ENCODE assay signal across 19 cellular contexts in the genomic region with DNA sequence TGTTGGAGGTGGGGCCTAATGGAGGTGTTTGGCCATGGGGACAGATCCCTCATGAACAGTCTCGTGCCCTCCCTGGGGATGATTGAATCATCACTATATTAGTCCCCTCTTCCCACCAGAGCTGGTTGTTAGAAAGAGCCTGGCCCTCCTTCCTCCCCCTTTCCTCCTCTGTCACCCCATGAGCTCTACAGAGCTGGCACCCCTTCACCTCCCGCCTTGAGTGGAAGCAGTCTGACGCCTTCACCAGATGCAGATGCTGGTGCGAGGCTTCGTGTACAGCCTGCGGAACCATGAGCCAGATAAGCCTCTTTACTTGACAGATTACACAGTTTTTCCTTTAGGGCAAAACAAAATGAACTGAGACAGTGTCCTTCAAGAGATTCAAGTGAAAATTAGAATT.
DNase-seq lines count a peak whose midpoint lies in the region; ATAC-seq and TF ChIP-seq lines count a peak whose summit lies in the region.
"Had no signal": no experiment of that assay in that cellular context is flagged by ENCODE, and none has a peak within 500 bp of the region (broad histone marks: within the 10 kb centered on the region; RNA-seq: fewer than 3 reads in every experiment).

No MANE protein-coding gene starts in this region.

- peak; percentile 34 for DNase-seq in activated T-cell treated with anti-CD3 and anti-CD28 coated beads, Interleukin-2, amount 50 U/mL, for 24 hours
- no peak for DNase-seq in activated T-cell treated with anti-CD3 and anti-CD28 coated beads, Interleukin-2, amount 50 U/mL, for 1 hour
- no peak for DNase-seq in IMR-90
- no peak for DNase-seq in neural crest cell (ENCODE audit: low read depth, low spot score)
- no peak for DNase-seq in esophagus squamous epithelium (lab: John Stamatoyannopoulos, UW)
- DNase-seq in NCI-H2029 treated with DMSO at 0.1 percent for 48 hours (lab: John Stamatoyannopoulos, UW) = no peak
- DNase-seq: activated T-cell treated with anti-CD3 and anti-CD28 coated beads, Interleukin-2, amount 50 U/mL, for 4 hours; amygdala; cerebellar nuclear complex; endodermal cell; H9; head of caudate nucleus; KG1; NCI-H526; posterior cingulate gyrus; Right ventricle myocardium superior; stimulated activated CD4-positive, alpha-beta T cell treated with anti-CD3 and anti-CD28 coated beads, Interleukin-2, amount 100 ng/mL, for 48 hours had no signal

- H3K4me1 ChIP-seq in IMR-90 (ENCODE audit: control insufficient read depth, insufficient read depth, low read length) (peaks cover 26% of the 10 kb centered on the region), esophagus squamous epithelium (peaks cover 0 to 46% (median 27%) of the 10 kb centered on the region in 3 donors)

- H3K4me3 ChIP-seq in IMR-90 (ENCODE audit: insufficient read depth, low read depth, low read length) (no peak overlapping the region), esophagus squamous epithelium (no peak overlapping the region)

- H3K9me3 ChIP-seq in IMR-90 (ENCODE audit: control insufficient read depth, insufficient read depth, low read length) = no peaks in the 10 kb centered on the region
- no peaks in the 10 kb centered on the region for H3K9me3 ChIP-seq in esophagus squamous epithelium

- H3K18ac ChIP-seq in IMR-90 (ENCODE audit: low read depth, low read length) = peak overlapping the region; percentile 91

- H3K27ac ChIP-seq in IMR-90 (ENCODE audit: insufficient read depth, low read length) = peak overlapping the region; percentile 83
- H3K27ac ChIP-seq in esophagus squamous epithelium = no peak overlapping the region

- in situ Hi-C loops in IMR-90 (cut with MboI; ENCODE audit: low sequenced_read_pairs) = no loop called here

- dilution Hi-C loops in IMR-90 (cut with HindIII; ENCODE audit: low sequenced_read_pairs, unreplicated experiment) = no loop called here

- peak overlapping the region; percentile 91 for H4K5ac ChIP-seq in IMR-90 (ENCODE audit: low read depth, low read length)

- H4K20me1 ChIP-seq in IMR-90 (ENCODE audit: insufficient read depth, low read length) = no peaks in the 10 kb centered on the region

- no peaks in the 10 kb centered on the region for H3K79me1 ChIP-seq in IMR-90 (ENCODE audit: low read depth in 1 of 2, low read length in 2 of 2)

- H2BK5ac ChIP-seq in IMR-90 (ENCODE audit: low read depth, low read length, poor library complexity, severe bottlenecking) = peak overlapping the region; percentile 87

- no peak overlapping the region for H2AK9ac ChIP-seq in IMR-90 (replicated peaks; ENCODE audit: low read depth, low read length, poor library complexity)

- peak overlapping the region; percentile 61 for H4K91ac ChIP-seq in IMR-90 (ENCODE audit: insufficient read depth, low read depth, low read length)

- H3K9me3 Mint-ChIP-seq in activated T-cell treated with anti-CD3 and anti-CD28 coated beads, Interleukin-2, amount 50 U/mL, for 24 hours = no peaks in the 10 kb centered on the region
- no peaks in the 10 kb centered on the region for H3K9me3 Mint-ChIP-seq in activated naive CD8-positive, alpha-beta T cell (ENCODE audit: low read depth)
- no peaks in the 10 kb centered on the region for H3K9me3 Mint-ChIP-seq in neural crest cell
- H3K9me3 Mint-ChIP-seq: activated T-cell treated with anti-CD3 and anti-CD28 coated beads, Interleukin-2, amount 50 U/mL, for 4 hours; endodermal cell; H9 had no signal

- peaks cover 14% of the 10 kb centered on the region for H3K9me1 ChIP-seq in IMR-90 (ENCODE audit: insufficient read depth, low read length)

- peak overlapping the region; percentile 93 for H2AK5ac ChIP-seq in IMR-90 (ENCODE audit: low read depth, low read length)

- H3K4me1 Mint-ChIP-seq in activated T-cell treated with anti-CD3 and anti-CD28 coated beads, Interleukin-2, amount 50 U/mL, for 24 hours (ENCODE audit: low read depth) = peaks cover 89% of the 10 kb centered on the region
- peaks cover 79% of the 10 kb centered on the region for H3K4me1 Mint-ChIP-seq in activated naive CD8-positive, alpha-beta T cell (ENCODE audit: low read depth)
- peaks cover 8% of the 10 kb centered on the region for H3K4me1 Mint-ChIP-seq in neural crest cell

- H4K8ac ChIP-seq in IMR-90 (ENCODE audit: low read depth in 2 of 2, low read length in 2 of 2) = peak overlapping the region; percentile 21 to 60; a peak in 2 of 4 replicates

- H3K56ac ChIP-seq in IMR-90 (ENCODE audit: extremely low read depth, insufficient read depth, low read length) = no peak overlapping the region

- POLR2A ChIA-PET in IMR-90 (lab: Charles Lee; ENCODE audit: unreplicated experiment) = no interaction called here

- ATAC-seq in IMR-90 (ENCODE audit: low read depth) (no peak), GM18498 (IDR thresholded peaks at IDR 0.05; ENCODE audit: unreplicated experiment) (no peak)
- ATAC-seq: activated T-cell treated with anti-CD3 and anti-CD28 coated beads, Interleukin-2, amount 50 U/mL, for 4 hours had no signal

- H3K36me3 ChIP-seq in IMR-90 (ENCODE audit: control insufficient read depth, insufficient read depth, low read length) (no peaks in the 10 kb centered on the region), esophagus squamous epithelium (no peaks in the 10 kb centered on the region)

- no peak overlapping the region for H3K4me3 Mint-ChIP-seq in activated T-cell treated with anti-CD3 and anti-CD28 coated beads, Interleukin-2, amount 50 U/mL, for 24 hours
- peak overlapping the region; percentile 18 for H3K4me3 Mint-ChIP-seq in activated naive CD8-positive, alpha-beta T cell
- no peak overlapping the region for H3K4me3 Mint-ChIP-seq in neural crest cell
- H3K4me3 Mint-ChIP-seq: endodermal cell, H9 had no signal

- peak overlapping the region; percentile 86 for H3K4ac ChIP-seq in IMR-90 (ENCODE audit: low read depth, low read length)

- no peak overlapping the region for H3K4me2 ChIP-seq in IMR-90 (ENCODE audit: low read depth, low read length)

- BruUV-seq in IMR-90 (replicated peaks; lab: Mats Ljungman, UMichigan) = no TSS peak

- H2AFZ ChIP-seq in IMR-90 (replicated peaks; ENCODE audit: low read length, poor library complexity) = peak overlapping the region; percentile 45

- no peaks in the 10 kb centered on the region for H3K27me3 ChIP-seq in IMR-90 (ENCODE audit: control insufficient read depth, insufficient read depth, low read length)
- H3K27me3 ChIP-seq in esophagus squamous epithelium = no peaks in the 10 kb centered on the region

- peak overlapping the region; percentile 92 for H2BK20ac ChIP-seq in IMR-90 (ENCODE audit: low read depth, low read length)

- peak overlapping the region; percentile 87 for H3K27ac Mint-ChIP-seq in activated T-cell treated with anti-CD3 and anti-CD28 coated beads, Interleukin-2, amount 50 U/mL, for 24 hours
- peak overlapping the region; percentile 93 for H3K27ac Mint-ChIP-seq in activated naive CD8-positive, alpha-beta T cell
- H3K27ac Mint-ChIP-seq in neural crest cell (ENCODE audit: unreplicated experiment) = peak overlapping the region; percentile 52
- H3K27ac Mint-ChIP-seq: endodermal cell, H9 had no signal

- no peaks in the 10 kb centered on the region for H3K36me3 Mint-ChIP-seq in activated T-cell treated with anti-CD3 and anti-CD28 coated beads, Interleukin-2, amount 50 U/mL, for 24 hours (ENCODE audit: low read depth)
- no peaks in the 10 kb centered on the region for H3K36me3 Mint-ChIP-seq in activated naive CD8-positive, alpha-beta T cell
- no peaks in the 10 kb centered on the region for H3K36me3 Mint-ChIP-seq in neural crest cell (ENCODE audit: low read depth)

- H3K14ac ChIP-seq in IMR-90 (replicated peaks; ENCODE audit: low read depth, low read length) = peak overlapping the region; percentile 60; the same call in 1 of the 2 replicates

- TF ChIP-seq RAD21 in IMR-90 (IDR thresholded peaks at IDR 0.05; ENCODE audit: low read length) = no peak

- TF ChIP-seq CTCF in IMR-90 (conservative IDR thresholded peaks at IDR 0.05; ENCODE audit: low read depth, low read length) (no peak), neural crest cell (conservative IDR thresholded peaks at IDR 0.05) (no peak), esophagus squamous epithelium (IDR thresholded peaks at IDR 0.05) (no peak)

- H3K27me3 Mint-ChIP-seq in activated T-cell treated with anti-CD3 and anti-CD28 coated beads, Interleukin-2, amount 50 U/mL, for 24 hours = no peaks in the 10 kb centered on the region
- H3K27me3 Mint-ChIP-seq in activated naive CD8-positive, alpha-beta T cell = no peaks in the 10 kb centered on the region
- H3K27me3 Mint-ChIP-seq in neural crest cell (ENCODE audit: low read depth) = no peaks in the 10 kb centered on the region

- H3K9ac ChIP-seq in IMR-90 (ENCODE audit: low read depth, low read length) = no peak overlapping the region

- intact Hi-C loops in IMR-90 (cut with micrococcal nuclease) (loop anchor here (5.0 kb wide), 2 partner anchors 233 to 288 kb away; no protein-coding TSS in a partner anchor), esophagus squamous epithelium (cut with DNase I) (no loop called here)

- H3K23ac ChIP-seq in IMR-90 (ENCODE audit: low read depth, low read length) = 0 out of 2 replicates have a peak overlapping the region, but pooled peaks have one; percentile 40

- 100% methylated on average over 1 of the region's 6 CpGs; no CpG with 5 or more reads in 1 of the 2 experiments for WGBS in IMR-90 (ENCODE audit: extremely low coverage in 2 of 2, insufficient read length in 1 of 2), 2 experiments
- WGBS in esophagus squamous epithelium, 2 donors = 83 to 86% methylated on average over 6 of the region's 6 CpGs

- CTCF ChIA-PET in IMR-90 (lab: Yijun Ruan, JAX) = interaction anchor here (1.7 kb wide), 1 partner anchor 60 kb away, joined by 3 read pairs; no protein-coding TSS in a partner anchor

- TF ChIP-seq POLR2A in IMR-90 (IDR thresholded peaks at IDR 0.05; ENCODE audit: low read depth, low read length) (no peak), esophagus squamous epithelium (IDR thresholded peaks at IDR 0.05) (no peak)

- peak overlapping the region; percentile 88 for H2BK120ac ChIP-seq in IMR-90 (ENCODE audit: low read depth, low read length)

- H2BK15ac ChIP-seq in IMR-90 (ENCODE audit: low read depth, low read length) = peak overlapping the region; percentile 99; the same call in 2 of the 3 replicates

TF ChIP-seq in IMR-90, 13 proteins besides CTCF, POLR2A, EP300 and RAD21 (continues in another document):
- TF ChIP-seq USF2 (IDR thresholded peaks at IDR 0.05; ENCODE audit: low read depth, low read length) = no peak
- TF ChIP-seq CHD1 (IDR thresholded peaks at IDR 0.05; ENCODE audit: low read depth, low read length) = no peak
- no peak for TF ChIP-seq BHLHE40 (IDR thresholded peaks at IDR 0.05; ENCODE audit: low read depth, low read length)
- TF ChIP-seq FOS (IDR thresholded peaks at IDR 0.05; ENCODE audit: low read depth, low read length) = no peak
- no peak for TF ChIP-seq RFX5 (IDR thresholded peaks at IDR 0.05; ENCODE audit: low read depth, low read length)
